Comparison of ENCODE assay signal across 1 cellular context in the genomic region with DNA sequence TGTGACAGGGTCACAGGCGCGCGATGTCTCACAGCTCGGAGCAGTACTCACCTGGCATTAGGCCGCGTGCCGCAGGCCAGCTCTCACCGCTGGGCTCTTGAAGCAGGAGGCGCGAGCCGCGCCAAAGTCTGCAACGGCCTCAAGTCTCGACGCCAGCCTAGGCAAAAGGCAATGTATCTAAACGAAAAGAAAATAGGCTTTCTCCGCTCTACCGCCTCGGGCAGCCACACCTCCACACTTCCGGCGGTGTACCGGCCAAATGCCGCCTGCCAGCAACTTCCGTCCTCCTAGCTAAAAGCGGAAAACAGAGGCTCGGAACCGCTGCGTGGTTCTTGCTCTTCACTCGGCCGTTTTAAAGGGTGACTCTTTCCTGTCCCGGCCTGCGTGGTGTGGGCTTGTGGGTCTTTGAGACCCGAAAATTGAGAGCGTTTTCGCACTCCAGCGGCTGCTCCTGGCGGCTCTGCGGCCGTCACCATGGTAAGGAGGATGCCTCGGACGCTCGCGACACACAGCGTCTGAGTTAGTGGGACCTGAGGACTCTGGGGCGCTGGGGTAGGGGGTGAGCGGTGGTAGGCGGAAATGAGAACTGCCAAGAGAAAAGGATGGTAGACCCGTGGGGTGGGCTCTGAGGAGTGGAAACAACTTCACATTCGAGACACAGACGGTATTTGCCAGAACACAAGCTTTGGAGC.
TF ChIP-seq lines count a peak whose summit lies in the region.

Gene GFM2, minus strand, starts transcription at position 231 of the 692 bp plus-strand sequence. CDS start 3,375 bp downstream, outside the sequence.
Gene NSA2, plus strand, starts transcription at position 363 of the 692 bp plus-strand sequence. Its CDS starts 112 bp downstream, at position 475.

TF ChIP-seq in H1, 55 proteins besides CTCF, POLR2A, EP300 and RAD21:
- TF ChIP-seq NRF1 (IDR thresholded peaks at IDR 0.05; ENCODE audit: low read depth, low read length): no peak
- peak; percentile 79 for TF ChIP-seq PHF8 (conservative IDR thresholded peaks at IDR 0.05; ENCODE audit: low read depth, low read length)
- no peak for TF ChIP-seq ZNF274 (IDR thresholded peaks at IDR 0.05; ENCODE audit: borderline replicate concordance, extremely low read depth, low read length)
- no peak for TF ChIP-seq BCL11A (IDR thresholded peaks at IDR 0.05; ENCODE audit: low read depth in 2 of 2, low read length in 2 of 2)
- TF ChIP-seq SP4 (IDR thresholded peaks at IDR 0.05; ENCODE audit: low read length): peak; percentile 96
- peak; percentile 34; the same call in 1 of the 2 replicates for TF ChIP-seq SIX5 (IDR thresholded peaks at IDR 0.05; ENCODE audit: low read depth, low read length)
- TF ChIP-seq GABPA (IDR thresholded peaks at IDR 0.05; ENCODE audit: borderline replicate concordance, insufficient read depth, low read length): peak; percentile 100
- no peak for TF ChIP-seq SUZ12 (IDR thresholded peaks at IDR 0.05; ENCODE audit: low read length)
- peak; percentile 58; the same call in 1 of the 2 replicates for TF ChIP-seq BACH1 (IDR thresholded peaks at IDR 0.05; ENCODE audit: low read length)
- TF ChIP-seq YY1 (IDR thresholded peaks at IDR 0.05; ENCODE audit: low read depth, low read length): 0 out of 2 replicates have a peak, but pooled peaks have one; percentile 45
- TF ChIP-seq HDAC2 (IDR thresholded peaks at IDR 0.05; ENCODE audit: borderline replicate concordance in 1 of 2, low read depth in 2 of 2, low read length in 2 of 2): no peak; a peak in 2 of 4 replicates
- peak; percentile 63 for TF ChIP-seq CREB1 (IDR thresholded peaks at IDR 0.05)
- TF ChIP-seq, protein P1, sequence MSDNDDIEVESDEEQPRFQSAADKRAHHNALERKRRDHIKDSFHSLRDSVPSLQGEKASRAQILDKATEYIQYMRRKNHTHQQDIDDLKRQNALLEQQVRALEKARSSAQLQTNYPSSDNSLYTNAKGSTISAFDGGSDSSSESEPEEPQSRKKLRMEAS (IDR thresholded peaks at IDR 0.05): peak; percentile 73; the same call in 1 of the 2 replicates
- TF ChIP-seq, protein P2, sequence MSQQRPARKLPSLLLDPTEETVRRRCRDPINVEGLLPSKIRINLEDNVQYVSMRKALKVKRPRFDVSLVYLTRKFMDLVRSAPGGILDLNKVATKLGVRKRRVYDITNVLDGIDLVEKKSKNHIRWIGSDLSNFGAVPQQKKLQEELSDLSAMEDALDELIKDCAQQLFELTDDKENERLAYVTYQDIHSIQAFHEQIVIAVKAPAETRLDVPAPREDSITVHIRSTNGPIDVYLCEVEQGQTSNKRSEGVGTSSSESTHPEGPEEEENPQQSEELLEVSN (IDR thresholded peaks at IDR 0.05): peak; percentile 66
- TF ChIP-seq USF2 (IDR thresholded peaks at IDR 0.05; ENCODE audit: low read length): peak; percentile 29; the same call in 1 of the 2 replicates
- peak; percentile 80 for TF ChIP-seq TAF1 (IDR thresholded peaks at IDR 0.05; ENCODE audit: low read depth, low read length)
- peak; percentile 41; the same call in 1 of the 2 replicates for TF ChIP-seq JUND (IDR thresholded peaks at IDR 0.05; ENCODE audit: low read length)
- TF ChIP-seq KDM5A (IDR thresholded peaks at IDR 0.05; ENCODE audit: low read length): peak; percentile 80
- TF ChIP-seq CBX8 (IDR thresholded peaks at IDR 0.05; ENCODE audit: borderline replicate concordance, low read depth, low read length): no peak
- TF ChIP-seq ATF2 (IDR thresholded peaks at IDR 0.05; ENCODE audit: low read length): 0 out of 2 replicates have a peak, but pooled peaks have one; percentile 38
- TF ChIP-seq SAP30 (IDR thresholded peaks at IDR 0.05; ENCODE audit: insufficient read depth, insufficient replicate concordance, low read length): no peak
- peak; percentile 93 for TF ChIP-seq EGR1 (IDR thresholded peaks at IDR 0.05; ENCODE audit: borderline replicate concordance, low read depth, low read length)
- no peak for TF ChIP-seq CTBP2 (IDR thresholded peaks at IDR 0.05; ENCODE audit: borderline replicate concordance, insufficient read depth, insufficient read length, low read length)
- peak; percentile 83 for TF ChIP-seq TBP (IDR thresholded peaks at IDR 0.05; ENCODE audit: low read depth, low read length)
- no peak for TF ChIP-seq FOSL1 (IDR thresholded peaks at IDR 0.05; ENCODE audit: insufficient read depth, low read depth, low read length)
- TF ChIP-seq CEBPB (IDR thresholded peaks at IDR 0.05; ENCODE audit: low read depth, low read length): no peak
- TF ChIP-seq POLR2AphosphoS5 (IDR thresholded peaks at IDR 0.05; ENCODE audit: low read depth, low read length): 0 out of 2 replicates have a peak, but pooled peaks have one; percentile 7
- TF ChIP-seq TAF7 (optimal IDR thresholded peaks at IDR 0.05; ENCODE audit: borderline replicate concordance, low read depth, low read length): peak; percentile 68
- no peak for TF ChIP-seq EZH2 (IDR thresholded peaks at IDR 0.05; ENCODE audit: low read depth, low read length, severe bottlenecking)
- no peak for TF ChIP-seq NANOG (IDR thresholded peaks at IDR 0.05; ENCODE audit: insufficient read depth, low read depth, low read length, poor library complexity, severe bottlenecking)
- TF ChIP-seq RFX5 (IDR thresholded peaks at IDR 0.05; ENCODE audit: borderline replicate concordance, low read depth, low read length): peak; percentile 49; the same call in 1 of the 2 replicates
- TF ChIP-seq, protein P3, sequence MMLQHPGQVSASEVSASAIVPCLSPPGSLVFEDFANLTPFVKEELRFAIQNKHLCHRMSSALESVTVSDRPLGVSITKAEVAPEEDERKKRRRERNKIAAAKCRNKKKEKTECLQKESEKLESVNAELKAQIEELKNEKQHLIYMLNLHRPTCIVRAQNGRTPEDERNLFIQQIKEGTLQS (IDR thresholded peaks at IDR 0.05; ENCODE audit: insufficient read depth, low read depth, low read length): no peak
- peak; percentile 97 for TF ChIP-seq ASH2L (IDR thresholded peaks at IDR 0.05; ENCODE audit: low read length)
- TF ChIP-seq SRF (IDR thresholded peaks at IDR 0.05; ENCODE audit: low read depth, low read length): peak; percentile 52
- no peak; the same call in 1 of the 2 replicates for TF ChIP-seq RBBP5 (IDR thresholded peaks at IDR 0.05; ENCODE audit: borderline replicate concordance, low read depth, low read length)
- TF ChIP-seq SIN3A (conservative IDR thresholded peaks at IDR 0.05 in 1 of 2, IDR thresholded peaks at IDR 0.05 in 1 of 2; ENCODE audit: low read depth in 1 of 2, low read length in 2 of 2): peak; percentile 92 to 99; a peak in 3 of 4 replicates
- TF ChIP-seq JUN (IDR thresholded peaks at IDR 0.05; ENCODE audit: low read depth, low read length): no peak
- peak; percentile 88 for TF ChIP-seq SP1 (IDR thresholded peaks at IDR 0.05; ENCODE audit: low read depth, low read length)
